Comparison of ENCODE assay signal across 7 cellular contexts in genomic region chr17:18569359-18569924, GRCh38.
A peak's percentile ranks its signal among the peaks of the same experiment; 100 is the strongest.
DNase-seq lines count a peak whose midpoint lies in the region; FAIRE-seq and TF ChIP-seq lines count a peak whose summit lies in the region.
"Not testable (repeated sequence)": the region's sequence is repeated elsewhere in the genome, so short reads cannot be mapped to it uniquely, and the experiment has no call there.

No MANE protein-coding gene starts in this region.

- not testable (repeated sequence) for TF ChIP-seq CTCF in fibroblast of mammary gland (conservative IDR thresholded peaks at IDR 0.05; ENCODE audit: control insufficient read depth, insufficient read depth, low read depth, low read length); keratinocyte (optimal IDR thresholded peaks at IDR 0.05 in 1 of 3, IDR thresholded peaks at IDR 0.05 in 1 of 3, conservative IDR thresholded peaks at IDR 0.05 in 1 of 3; ENCODE audit: extremely low read depth in 1 of 3, insufficient read depth in 2 of 3, low read length in 3 of 3)

- peak overlapping the region; percentile 33 for H3K9ac ChIP-seq in HUES6 (ENCODE audit: low read length)
- H3K9ac ChIP-seq in keratinocyte (ENCODE audit: control insufficient read depth, extremely low read depth, insufficient read depth, low read length); trophoblast cell (ENCODE audit: low read length): not testable (repeated sequence)

- H3K4me3 ChIP-seq in HUES6 (ENCODE audit: low read depth, low read length) (0 out of 2 replicates have a peak overlapping the region, but pooled peaks have one; percentile 18), keratinocyte (ENCODE audit: control insufficient read depth in 2 of 3, extremely low read depth in 1 of 3, insufficient read depth in 2 of 3, low read depth in 1 of 3, low read length in 3 of 3) (peak overlapping the region in 1 of 3 experiments; percentile 2)
- not testable (repeated sequence) for H3K4me3 ChIP-seq in fibroblast of mammary gland (ENCODE audit: control insufficient read depth, low read depth, low read length); trophoblast cell (ENCODE audit: low read depth, low read length)

- H3K79me1 ChIP-seq in trophoblast cell (ENCODE audit: low read length): not testable (repeated sequence)

- H2BK12ac ChIP-seq in trophoblast cell (ENCODE audit: low read length): not testable (repeated sequence)

- H2AK5ac ChIP-seq in trophoblast cell (ENCODE audit: low read length): not testable (repeated sequence)

- not testable (repeated sequence) for H3K4ac ChIP-seq in trophoblast cell (ENCODE audit: low read depth, low read length)

- H2BK120ac ChIP-seq in trophoblast cell (ENCODE audit: insufficient read depth, low read length, poor library complexity): not testable (repeated sequence)

- peak; percentile 15 for DNase-seq in EL
- DNase-seq in NCI-H748 (lab: John Stamatoyannopoulos, UW; ENCODE audit: unreplicated experiment): peak; percentile 62
- DNase-seq in astrocyte of the hippocampus (ENCODE audit: low read depth, low spot score): peak; percentile 47
- peak; percentile 10 for DNase-seq in fibroblast of mammary gland (ENCODE audit: low read depth)
- not testable (repeated sequence) for DNase-seq in keratinocyte (ENCODE audit: low read depth, low spot score); trophoblast cell

- H3K4me1 ChIP-seq in HUES6 (ENCODE audit: control insufficient read depth, insufficient read depth, low read length): peaks cover 18% of the 10 kb centered on the region
- H3K4me1 ChIP-seq in keratinocyte (ENCODE audit: control insufficient read depth, extremely low read depth, insufficient read depth, low read length); trophoblast cell (ENCODE audit: control insufficient read depth in 1 of 2, insufficient read depth in 2 of 2, low read length in 2 of 2): not testable (repeated sequence)

- dilution Hi-C loops in keratinocyte (cut with MboI; ENCODE audit: extremely low pct_ligation_motif_present, low sequenced_read_pairs): not testable (repeated sequence)

- H2AFZ ChIP-seq in keratinocyte (ENCODE audit: control insufficient read depth, low read length); trophoblast cell (ENCODE audit: insufficient read depth, low read length, poor library complexity): not testable (repeated sequence)

- H4K91ac ChIP-seq in trophoblast cell (ENCODE audit: low read depth, low read length): not testable (repeated sequence)

- H4K8ac ChIP-seq in trophoblast cell (ENCODE audit: low read depth, low read length): not testable (repeated sequence)

- H3K4me2 ChIP-seq in keratinocyte (ENCODE audit: control insufficient read depth, extremely low read depth, insufficient read depth, low read depth, low read length): peak overlapping the region; percentile 24
- H3K4me2 ChIP-seq in trophoblast cell (ENCODE audit: low read length): peak overlapping the region; percentile 42

- H3K27ac ChIP-seq in HUES6 (ENCODE audit: low read depth, low read length); keratinocyte (ENCODE audit: control insufficient read depth, insufficient read depth, low read length); trophoblast cell (ENCODE audit: low read depth, low read length): not testable (repeated sequence)

- not testable (repeated sequence) for H2BK5ac ChIP-seq in trophoblast cell (ENCODE audit: low read depth, low read length, poor library complexity)

- FAIRE-seq in keratinocyte (lab: Jason Lieb, UNC): peak; percentile 93

- H3K79me2 ChIP-seq in keratinocyte (ENCODE audit: control insufficient read depth, insufficient read depth, low read length); trophoblast cell (ENCODE audit: control insufficient read depth, insufficient read depth, low read length, poor library complexity): not testable (repeated sequence)

- H3K14ac ChIP-seq in trophoblast cell (ENCODE audit: low read length): not testable (repeated sequence)

- H4K12ac ChIP-seq in trophoblast cell (ENCODE audit: low read depth, low read length): not testable (repeated sequence)

- no CpG with 5 or more reads among the region's 10 CpGs for WGBS in trophoblast cell (ENCODE audit: extremely low coverage, insufficient coverage, insufficient read length)

- H3K9me3 ChIP-seq in HUES6 (ENCODE audit: control insufficient read depth, insufficient read depth, low read depth, low read length); keratinocyte (ENCODE audit: control insufficient read depth, low read depth, low read length); trophoblast cell (ENCODE audit: insufficient read depth, low read depth, low read length): not testable (repeated sequence)

- not testable (repeated sequence) for H3K36me3 ChIP-seq in HUES6 (ENCODE audit: control insufficient read depth, insufficient read depth, low read length); keratinocyte (ENCODE audit: control insufficient read depth in 2 of 2, extremely low read depth in 1 of 2, insufficient read depth in 2 of 2, low read length in 2 of 2); trophoblast cell (ENCODE audit: control insufficient read depth in 1 of 2, insufficient read depth in 2 of 2, low read length in 2 of 2)

- not testable (repeated sequence) for H3K27me3 ChIP-seq in HUES6 (ENCODE audit: control insufficient read depth, insufficient read depth, low read length); keratinocyte (ENCODE audit: control insufficient read depth, extremely low read depth, insufficient read depth, low read length); trophoblast cell (ENCODE audit: insufficient read depth, low read length)

- not testable (repeated sequence) for H4K20me1 ChIP-seq in keratinocyte (ENCODE audit: control insufficient read depth, extremely low read depth, insufficient read depth, low read length)

- not testable (repeated sequence) for H3K9me1 ChIP-seq in keratinocyte (ENCODE audit: control insufficient read depth, extremely low read depth, insufficient read depth, low read length)

- H3K23ac ChIP-seq in trophoblast cell (ENCODE audit: low read length): not testable (repeated sequence)

- not testable (repeated sequence) for H3K18ac ChIP-seq in trophoblast cell (ENCODE audit: low read length)
